In genomic region chr7:18916826-18917225, GRCh38 we compare ENCODE assay signal across 17 cellular contexts.
DNase-seq lines count a peak whose midpoint lies in the region; TF ChIP-seq lines count a peak whose summit lies in the region.
"Had no signal": no experiment of that assay in that cellular context is flagged by ENCODE, and none has a peak within 500 bp of the region (broad histone marks: within the 10 kb centered on the region; RNA-seq: fewer than 3 reads in every experiment).

No MANE protein-coding gene starts in this region.

- peak; percentile 87 for DNase-seq in AG10803 (ENCODE audit: low read depth)
- peak; percentile 58 for DNase-seq in GM04504 (ENCODE audit: low read depth)
- DNase-seq in fibroblast of gingiva (ENCODE audit: low read depth), result peak; percentile 44
- DNase-seq in medulla oblongata (ENCODE audit: extremely low spot score), result no peak
- no peak for DNase-seq in stimulated activated CD4-positive, alpha-beta T cell treated with anti-CD3 and anti-CD28 coated beads, Interleukin-15, amount 100 ng/mL, for 24 hours
- no peak for DNase-seq in GM10266 (ENCODE audit: extremely low spot score)
- DNase-seq in glomerular visceral epithelial cell (ENCODE audit: extremely low spot score), result no peak
- DNase-seq: 8988T; AML-193; Calu3; CD8-positive, alpha-beta T cell; DMS53; DND-41; EL; KG1 had no signal

- H3K4me3 ChIP-seq in AG10803 (ENCODE audit: low read length), result no peak overlapping the region
- H3K4me3 ChIP-seq: BLaER1, HAP-1 had no signal

- TF ChIP-seq CTCF in AG10803 (conservative IDR thresholded peaks at IDR 0.05; ENCODE audit: low read length), result no peak
- no peak for TF ChIP-seq CTCF in GM10266 (IDR thresholded peaks at IDR 0.05; ENCODE audit: control insufficient read depth, insufficient read depth, low read depth, missing control alignments)

Comparison
In these comparisons a context has a peak if more than half of its experiments do, and no peak if none do; other contexts are left out.
1. DNase-seq: peak in AG10803 (single experiment), GM04504 (single experiment) and fibroblast of gingiva (single experiment); none in medulla oblongata (single experiment), stimulated activated CD4-positive, alpha-beta T cell treated with anti-CD3 and anti-CD28 coated beads, Interleukin-15, amount 100 ng/mL, for 24 hours (single experiment), GM10266 (single experiment) and glomerular visceral epithelial cell (single experiment).